In the genomic region with DNA sequence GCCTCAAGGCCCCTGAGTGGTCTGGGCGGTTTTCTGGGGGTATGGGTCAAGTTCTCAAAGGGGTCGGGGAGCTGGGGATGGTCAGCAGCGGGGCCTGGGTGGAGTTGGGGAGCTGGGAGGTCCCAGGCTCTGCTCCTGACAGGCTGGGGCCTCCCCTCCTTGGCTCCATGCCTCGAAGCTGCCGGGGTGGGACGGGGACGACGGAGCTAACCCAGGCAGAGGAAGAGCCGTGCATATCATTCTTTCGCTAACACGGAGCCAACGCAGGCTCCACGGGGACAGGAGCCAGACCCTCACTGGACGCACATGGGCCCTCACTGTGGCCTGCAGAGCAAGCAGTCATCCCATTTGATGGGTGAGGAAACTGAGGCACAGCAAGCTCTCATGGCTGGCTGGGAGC, we compare ENCODE assay signal across 33 cellular contexts.
"Had no signal": no experiment of that assay in that cellular context is flagged by ENCODE, and none has a peak within 500 bp of the region (broad histone marks: within the 10 kb centered on the region; RNA-seq: fewer than 3 reads in every experiment).

No MANE protein-coding gene starts in this region.

- DNase-seq: Karpas-422, Kasumi-1, MG63, MM.1S, MV-4-11, NCI-H1048, NCI-H1092, NCI-H1092 treated with DMSO at 0.1 percent for 48 hours, NCI-H1105, NCI-H1105 treated with DMSO at 0.1 percent for 48 hours, NCI-H1417, NCI-H1417 treated with DMSO at 0.1 percent for 48 hours, NCI-H1436, NCI-H1436 treated with DMSO at 0.1 percent for 48 hours, NCI-H146, NCI-H1694, NCI-H1694 treated with DMSO at 0.1 percent for 48 hours, NCI-H187, NCI-H187 treated with DMSO at 0.1 percent for 48 hours, NCI-H1930, NCI-H2029, NCI-H2029 treated with DMSO at 0.1 percent for 48 hours, NCI-H2081, NCI-H2081 treated with DMSO at 0.1 percent for 48 hours, NCI-H2107, NCI-H2171, NCI-H2171 treated with DMSO at 0.1 percent for 48 hours, NCI-H2227 treated with DMSO at 0.1 percent for 48 hours, NCI-H226, NCI-H345, NCI-H446, NCI-H446 treated with DMSO at 0.1 percent for 48 hours, NCI-H510A had no signal
